Comparison of ENCODE assay signal across 31 cellular contexts in genomic region chr1:43904660-43905551, GRCh38. TPM values are rescaled to one million over a fixed set of nuclear protein-coding genes. Genes with fewer than 3 reads are reported as not detected.
"Had no signal": no experiment of that assay in that cellular context is flagged by ENCODE, and none has a peak within 500 bp of the region (broad histone marks: within the 10 kb centered on the region; RNA-seq: fewer than 3 reads in every experiment).

No MANE protein-coding gene starts in this region.

- H3K27me3 ChIP-seq: esophagus squamous epithelium, heart right ventricle, right atrium auricular region, stomach, thyroid gland had no signal

- H3K4me1 Mint-ChIP-seq: mesothelial cell of epicardium, neural crest cell had no signal

- H3K9me3 ChIP-seq: esophagus squamous epithelium, heart right ventricle, lower lobe of right lung, mucosa of descending colon, prostate gland, right atrium auricular region, stomach, thyroid gland had no signal

- H3K4me3 ChIP-seq: coronary artery, esophagus squamous epithelium, heart right ventricle, lower lobe of right lung, mucosa of descending colon, prostate gland, right atrium auricular region, smooth muscle cell, stomach, thyroid gland had no signal

- DNase-seq: dermis blood vessel endothelial cell; effector memory CD4-positive, alpha-beta T cell; erythroblast; esophagus squamous epithelium; foreskin melanocyte; glutamatergic neuron; heart right ventricle; hippocampal formation; kidney glomerular epithelial cell; left ventricle myocardium superior; lower lobe of right lung; mucosa of descending colon; naive B cell; stimulated activated CD4-positive, alpha-beta T cell treated with anti-CD3 and anti-CD28 coated beads, Interleukin-12 subunit alpha, Interleukin-12 subunit beta, amount 100 ng/mL, for 4 hours; stimulated activated CD4-positive, alpha-beta T cell treated with anti-CD3 and anti-CD28 coated beads, Interleukin-1b, Interleukin-23, amount 100 ng/mL, for 48 hours; stimulated activated CD4-positive, alpha-beta T cell treated with anti-CD3 and anti-CD28 coated beads, Interleukin-4, amount 100 ng/mL, for 1 hour; stimulated activated CD8-positive, alpha-beta memory T cell treated with anti-CD3 and anti-CD28 coated beads, Interleukin-4, amount 100 ng/mL, for 48 hours; stimulated activated naive CD4-positive, alpha-beta T cell treated with Interleukin-2 at 50 U/mL for 16 hours; stomach; thyroid gland had no signal

- H3K4me3 Mint-ChIP-seq: mesothelial cell of epicardium; natural killer cell treated with Interleukin-12 subunit alpha and Interleukin-12 subunit beta and Interleukin-15 and Interleukin-18, amount 100 ng/mL, for 72 hours; neural crest cell; type B pancreatic cell had no signal

- H3K27ac Mint-ChIP-seq: mesothelial cell of epicardium; natural killer cell treated with Interleukin-12 subunit alpha and Interleukin-12 subunit beta and Interleukin-15 and Interleukin-18, amount 100 ng/mL, for 72 hours; type B pancreatic cell had no signal

- ATAC-seq: heart right ventricle; left colon; left ventricle myocardium superior; lower lobe of right lung; mucosa of descending colon; natural killer cell treated with Interleukin-12 subunit alpha and Interleukin-12 subunit beta and Interleukin-15 and Interleukin-18, amount 100 ng/mL, for 72 hours; sciatic nerve had no signal

- H3K9me3 Mint-ChIP-seq: mesothelial cell of epicardium; naive B cell; natural killer cell treated with Interleukin-12 subunit alpha and Interleukin-12 subunit beta and Interleukin-15 and Interleukin-18, amount 100 ng/mL, for 72 hours; neural crest cell; type B pancreatic cell had no signal

- H3K4me1 ChIP-seq: lower lobe of right lung, prostate gland, right atrium auricular region, stomach, thyroid gland had no signal

- H3K36me3 ChIP-seq: prostate gland, thyroid gland had no signal

- H3K27me3 Mint-ChIP-seq: naive B cell; natural killer cell treated with Interleukin-12 subunit alpha and Interleukin-12 subunit beta and Interleukin-15 and Interleukin-18, amount 100 ng/mL, for 72 hours had no signal

- FAIRE-seq: islet of Langerhans had no signal

- H3K36me3 Mint-ChIP-seq: natural killer cell treated with Interleukin-12 subunit alpha and Interleukin-12 subunit beta and Interleukin-15 and Interleukin-18, amount 100 ng/mL, for 72 hours; type B pancreatic cell had no signal

- H3K4me2 ChIP-seq: smooth muscle cell had no signal

- H3K27ac ChIP-seq: coronary artery, esophagus squamous epithelium, heart right ventricle, lower lobe of right lung, prostate gland, right atrium auricular region, stomach, thyroid gland had no signal

RNA-seq across cellular contexts. Expression of gene ARTN, which starts 28.7 kb away (rescaled TPM):
- total RNA-seq: dermis blood vessel endothelial cell, left ventricle myocardium superior had no signal
